ENCODE assay signal across 30 cellular contexts in genomic region chr19:56491399-56491798, GRCh38. TPM values are rescaled to one million over a fixed set of nuclear protein-coding genes. Genes with fewer than 3 reads are reported as not detected.
"Had no signal": no experiment of that assay in that cellular context is flagged by ENCODE, and none has a peak within 500 bp of the region (broad histone marks: within the 10 kb centered on the region; RNA-seq: fewer than 3 reads in every experiment).

No MANE protein-coding gene starts in this region.

- H3K4me1 ChIP-seq: pancreas, prostate gland, stomach, thyroid gland, upper lobe of right lung had no signal

- H3K4me1 Mint-ChIP-seq: activated naive CD4-positive, alpha-beta T cell treated with anti-CD3 and anti-CD28 coated beads, Interleukin-2, amount 10 ng/mL, durations not matched to agents 7 days and 5 days; activated naive CD8-positive, alpha-beta T cell treated with anti-CD3 and anti-CD28 coated beads, Interleukin-2, amount 10 ng/mL, durations not matched to agents 7 days and 5 days; mesothelial cell of epicardium; naive thymus-derived CD8-positive, alpha-beta T cell; neural crest cell; stimulated activated memory B cell treated with anti-CD40 and anti-IgM and Interleukin-4, amounts not matched to agents 10 μg/mL and 1 μg/mL and 100 μg/mL, for 72 hours had no signal

- H3K36me3 ChIP-seq: pancreas, prostate gland, upper lobe of right lung had no signal

- FAIRE-seq: islet of Langerhans, pancreas, small intestine had no signal

- DNase-seq: activated CD4-positive, alpha-beta T cell treated with anti-CD3 and anti-CD28 coated beads for 4 hours; activated CD4-positive, alpha-beta T cell treated with anti-CD3 and anti-CD28 coated beads, Interleukin-2, amount 50 U/mL, for 48 hours; activated CD8-positive, alpha-beta memory T cell treated with anti-CD3 and anti-CD28 coated beads for 24 hours; activated gamma-delta T cell; activated naive CD4-positive, alpha-beta T cell treated with anti-CD3 and anti-CD28 coated beads, Interleukin-2, amount 10 ng/mL, durations not matched to agents 7 days and 5 days; activated naive CD8-positive, alpha-beta T cell treated with anti-CD3 and anti-CD28 coated beads, Interleukin-2, amount 10 ng/mL, durations not matched to agents 7 days and 5 days; amygdala; cortex of kidney; foreskin melanocyte; heart right ventricle; left ventricle myocardium inferior; naive thymus-derived CD8-positive, alpha-beta T cell; nucleus accumbens; pancreas; retina; small intestine; stimulated activated CD4-positive, alpha-beta T cell treated with anti-CD3 and anti-CD28 coated beads, Interleukin-4, amount 100 ng/mL, for 4 hours; stimulated activated CD8-positive, alpha-beta memory T cell treated with anti-CD3 and anti-CD28 coated beads, Interleukin-4, amount 100 ng/mL, for 48 hours; stomach; T-helper 2 cell; thyroid gland; upper lobe of right lung had no signal

- H3K27ac ChIP-seq: heart right ventricle, left ventricle myocardium inferior, pancreas, prostate gland, stomach, thyroid gland, upper lobe of right lung had no signal

- H3K4me3 Mint-ChIP-seq: activated naive CD4-positive, alpha-beta T cell treated with anti-CD3 and anti-CD28 coated beads, Interleukin-2, amount 10 ng/mL, durations not matched to agents 7 days and 5 days; activated naive CD8-positive, alpha-beta T cell treated with anti-CD3 and anti-CD28 coated beads, Interleukin-2, amount 10 ng/mL, durations not matched to agents 7 days and 5 days; activated T-helper 1 cell treated with anti-CD3 and anti-CD28 coated beads, Interleukin-12 subunit alpha, Interleukin-12 subunit beta, Interleukin-2, Interleukin-4 antibody, amounts not matched to agents 30 ng/mL and 10 ng/mL and 1 ng/mL, durations not matched to agents 14 hours and 24 hours and 36 hours; mesothelial cell of epicardium; naive thymus-derived CD8-positive, alpha-beta T cell; neural crest cell; stimulated activated memory B cell treated with anti-CD40 and anti-IgM and Interleukin-4, amounts not matched to agents 10 μg/mL and 1 μg/mL and 100 μg/mL, for 72 hours had no signal

- ATAC-seq: esophagus mucosa; heart right ventricle; naive thymus-derived CD8-positive, alpha-beta T cell; pancreas; sciatic nerve; stimulated activated memory B cell treated with anti-CD40 and anti-IgM and Interleukin-4, amounts not matched to agents 10 μg/mL and 1 μg/mL and 100 μg/mL, for 72 hours; upper lobe of right lung had no signal

- H3K36me3 Mint-ChIP-seq: activated naive CD4-positive, alpha-beta T cell treated with anti-CD3 and anti-CD28 coated beads, Interleukin-2, amount 10 ng/mL, durations not matched to agents 7 days and 5 days had no signal

- H3K4me3 ChIP-seq: heart right ventricle, left ventricle myocardium inferior, pancreas, prostate gland, stomach, thyroid gland, upper lobe of right lung had no signal

- H3K27me3 Mint-ChIP-seq: activated naive CD4-positive, alpha-beta T cell treated with anti-CD3 and anti-CD28 coated beads, Interleukin-2, amount 10 ng/mL, durations not matched to agents 7 days and 5 days; activated naive CD8-positive, alpha-beta T cell treated with anti-CD3 and anti-CD28 coated beads, Interleukin-2, amount 10 ng/mL, durations not matched to agents 7 days and 5 days; stimulated activated memory B cell treated with anti-CD40 and anti-IgM and Interleukin-4, amounts not matched to agents 10 μg/mL and 1 μg/mL and 100 μg/mL, for 72 hours had no signal

- H3K9me3 ChIP-seq: pancreas, prostate gland, thyroid gland had no signal

- H3K27me3 ChIP-seq: heart right ventricle, pancreas, stomach, thyroid gland, upper lobe of right lung had no signal

- H3K27ac Mint-ChIP-seq: activated naive CD4-positive, alpha-beta T cell treated with anti-CD3 and anti-CD28 coated beads, Interleukin-2, amount 10 ng/mL, durations not matched to agents 7 days and 5 days; activated naive CD8-positive, alpha-beta T cell treated with anti-CD3 and anti-CD28 coated beads, Interleukin-2, amount 10 ng/mL, durations not matched to agents 7 days and 5 days; activated T-helper 1 cell treated with anti-CD3 and anti-CD28 coated beads, Interleukin-12 subunit alpha, Interleukin-12 subunit beta, Interleukin-2, Interleukin-4 antibody, amounts not matched to agents 30 ng/mL and 10 ng/mL and 1 ng/mL, durations not matched to agents 14 hours and 24 hours and 36 hours; mesothelial cell of epicardium; naive thymus-derived CD8-positive, alpha-beta T cell; stimulated activated memory B cell treated with anti-CD40 and anti-IgM and Interleukin-4, amounts not matched to agents 10 μg/mL and 1 μg/mL and 100 μg/mL, for 72 hours had no signal

RNA-seq across cellular contexts. Expression of gene ZNF667, which starts 14.3 kb away (rescaled TPM):
- total RNA-seq: mesothelial cell of epicardium, neural crest cell had no signal

RNA-seq across cellular contexts. Expression of gene ZNF471, which starts 16.3 kb away (rescaled TPM):
- total RNA-seq: mesothelial cell of epicardium, neural crest cell had no signal
